1 cellular context compared by ENCODE assay signal in genomic region chr1:236451796-236452373, GRCh38.
TF ChIP-seq lines count a peak whose summit lies in the region.

No MANE protein-coding gene starts in this region.

TF ChIP-seq in WTC11, 78 proteins besides CTCF, POLR2A, EP300 and RAD21 (continued from another document):
- TF ChIP-seq ERG (CRISPR knock-in tag; IDR thresholded peaks at IDR 0.05) (no peak), FOXK1 (CRISPR knock-in tag; IDR thresholded peaks at IDR 0.05) (no peak), MLX (CRISPR knock-in tag; IDR thresholded peaks at IDR 0.05) (no peak), ELF4 (CRISPR knock-in tag; IDR thresholded peaks at IDR 0.05; ENCODE audit: low read depth) (no peak), MXD4 (CRISPR knock-in tag; IDR thresholded peaks at IDR 0.05; ENCODE audit: borderline replicate concordance) (no peak), IRF1 (CRISPR knock-in tag; IDR thresholded peaks at IDR 0.05) (no peak), EMX1 (CRISPR knock-in tag; IDR thresholded peaks at IDR 0.05) (no peak), CREB1 (CRISPR knock-in tag; IDR thresholded peaks at IDR 0.05) (no peak), ZBTB21 (CRISPR knock-in tag; IDR thresholded peaks at IDR 0.05; ENCODE audit: borderline replicate concordance) (no peak)
TF ChIP-seq in WTC11: peak in this region for 0.
